Comparison of ENCODE assay signal across 32 cellular contexts in genomic region chr4:109879081-109879480, GRCh38. TPM values are rescaled to one million over a fixed set of nuclear protein-coding genes. Genes with fewer than 3 reads are reported as not detected.
"Had no signal": no experiment of that assay in that cellular context is flagged by ENCODE, and none has a peak within 500 bp of the region (broad histone marks: within the 10 kb centered on the region; RNA-seq: fewer than 3 reads in every experiment).

No MANE protein-coding gene starts in this region.

- H3K79me2 ChIP-seq: hepatocyte had no signal

- DNase-seq: activated CD4-positive, alpha-beta T cell treated with anti-CD3 and anti-CD28 coated beads for 1 hour; activated CD4-positive, alpha-beta T cell treated with anti-CD3 and anti-CD28 coated beads, Interleukin-2, amount 50 U/mL, for 1 hour; activated CD8-positive, alpha-beta memory T cell treated with anti-CD3 and anti-CD28 coated beads for 24 hours; activated CD8-positive, alpha-beta memory T cell treated with anti-CD3 and anti-CD28 coated beads, Interleukin-2, amount 50 U/mL, for 48 hours; activated naive CD4-positive, alpha-beta T cell; activated T-cell treated with anti-CD3 and anti-CD28 coated beads, Interleukin-2, amount 50 U/mL, for 4 hours; adrenal gland; central memory CD4-positive, alpha-beta T cell; dermis blood vessel endothelial cell; effector CD8-positive, alpha-beta T cell; foreskin melanocyte; immature natural killer cell; natural killer cell; ovary; small intestine; stimulated activated CD4-positive, alpha-beta T cell treated with anti-CD3 and anti-CD28 coated beads, Interleukin-2, amount 100 ng/mL, for 48 hours; stimulated activated CD8-positive, alpha-beta memory T cell treated with anti-CD3 and anti-CD28 coated beads, Interleukin-4, amount 100 ng/mL, for 48 hours; stimulated activated naive B cell treated with anti-CD40 and anti-IgM and Interleukin-4, amounts not matched to agents 10 μg/mL and 1 μg/mL and 100 μg/mL, for 72 hours; T-helper 1 cell; T-helper 9 cell; upper lobe of right lung had no signal

- FAIRE-seq: small intestine had no signal

- H3K9me3 ChIP-seq: adrenal gland, ascending aorta, left lung, neutrophil, ovary, upper lobe of right lung had no signal

- H3K4me3 ChIP-seq: adrenal gland, ascending aorta, hepatocyte, left lung, ovary, upper lobe of right lung had no signal

- H2AFZ ChIP-seq: hepatocyte had no signal

- H3K36me3 Mint-ChIP-seq: activated naive CD8-positive, alpha-beta T cell; immature natural killer cell; natural killer cell had no signal

- H3K4me1 Mint-ChIP-seq: immature natural killer cell; natural killer cell; stimulated activated naive B cell treated with anti-CD40 and anti-IgM and Interleukin-4, amounts not matched to agents 10 μg/mL and 1 μg/mL and 100 μg/mL, for 72 hours had no signal

- H3K4me2 ChIP-seq: hepatocyte had no signal

- H3K4me3 Mint-ChIP-seq: activated naive CD8-positive, alpha-beta T cell; activated T-cell treated with anti-CD3 and anti-CD28 coated beads, Interleukin-2, amount 50 U/mL, for 4 hours; immature natural killer cell; natural killer cell; stimulated activated naive B cell treated with anti-CD40 and anti-IgM and Interleukin-4, amounts not matched to agents 10 μg/mL and 1 μg/mL and 100 μg/mL, for 72 hours had no signal

- H3K27ac Mint-ChIP-seq: activated naive CD8-positive, alpha-beta T cell; activated T-helper 2 cell treated with anti-CD3 and anti-CD28 coated beads, Interferon-gamma antibody, Interleukin-2, Interleukin-4, amounts not matched to agents 10 μg/mL and 5 μg/mL and 100 μg/mL, durations not matched to agents 14 hours and 24 hours and 36 hours; immature natural killer cell; natural killer cell; stimulated activated naive B cell treated with anti-CD40 and anti-IgM and Interleukin-4, amounts not matched to agents 10 μg/mL and 1 μg/mL and 100 μg/mL, for 72 hours had no signal

- H3K9me3 Mint-ChIP-seq: activated T-cell treated with anti-CD3 and anti-CD28 coated beads, Interleukin-2, amount 50 U/mL, for 4 hours; activated T-helper 2 cell treated with anti-CD3 and anti-CD28 coated beads, Interferon-gamma antibody, Interleukin-2, Interleukin-4, amounts not matched to agents 10 μg/mL and 5 μg/mL and 100 μg/mL, durations not matched to agents 14 hours and 24 hours and 36 hours; immature natural killer cell; natural killer cell had no signal

- H3K27ac ChIP-seq: adrenal gland, ascending aorta, hepatocyte, left lung, neutrophil, ovary, upper lobe of right lung had no signal

- H3K36me3 ChIP-seq: adrenal gland, ascending aorta, left lung, neutrophil, ovary, upper lobe of right lung had no signal

- ATAC-seq: activated T-cell treated with anti-CD3 and anti-CD28 coated beads, Interleukin-2, amount 50 U/mL, for 4 hours; esophagus mucosa; left lung; natural killer cell; right cardiac atrium; stimulated activated naive B cell treated with anti-CD40 and anti-IgM and Interleukin-4, amounts not matched to agents 10 μg/mL and 1 μg/mL and 100 μg/mL, for 72 hours; upper lobe of right lung had no signal

- H3K27me3 ChIP-seq: adrenal gland, ascending aorta, hepatocyte, left lung, neutrophil, ovary, upper lobe of right lung had no signal

- H3K4me1 ChIP-seq: adrenal gland, ascending aorta, left lung, upper lobe of right lung had no signal

RNA-seq across cellular contexts. Expression of gene LRIT3, which starts 31.2 kb away (rescaled TPM):
- total RNA-seq: ascending aorta, lung microvascular endothelial cell, pulmonary artery endothelial cell had no signal
- polyA plus RNA-seq: hepatocyte, immature natural killer cell had no signal

RNA-seq across cellular contexts. Expression of gene EGF, which starts 33.6 kb away (rescaled TPM):
- total RNA-seq: activated T-helper 2 cell treated with anti-CD3 and anti-CD28 coated beads, Interferon-gamma antibody, Interleukin-2, Interleukin-4, amounts not matched to agents 10 μg/mL and 5 μg/mL and 100 μg/mL, durations not matched to agents 14 hours and 24 hours and 36 hours; ascending aorta; lung microvascular endothelial cell had no signal

RNA-seq across cellular contexts. Expression of gene RRH, which starts 51.3 kb away (rescaled TPM):
- total RNA-seq: ascending aorta, dermis blood vessel endothelial cell, hepatocyte, kidney epithelial cell, upper lobe of right lung had no signal
- polyA plus RNA-seq: hepatocyte, right cardiac atrium had no signal
